ENCODE assay signal across 24 cellular contexts in genomic region chr1:201322653-201323510, GRCh38. TPM values are rescaled to one million over a fixed set of nuclear protein-coding genes. Genes with fewer than 3 reads are reported as not detected.
"Had no signal": no experiment of that assay in that cellular context is flagged by ENCODE, and none has a peak within 500 bp of the region (broad histone marks: within the 10 kb centered on the region; RNA-seq: fewer than 3 reads in every experiment).

No MANE protein-coding gene starts in this region.

- H3K27me3 ChIP-seq: MG63 had no signal

- ATAC-seq: HepG2 had no signal

- H3K4me3 ChIP-seq: MG63 had no signal

- H3K9me3 ChIP-seq: MG63, SK-N-SH had no signal

- H3K36me3 ChIP-seq: MG63 had no signal

- DNase-seq: IMR-90, Karpas-422, KG1, MG63, NCI-H1092, NCI-H1105 treated with DMSO at 0.1 percent for 48 hours, NCI-H1417 treated with DMSO at 0.1 percent for 48 hours, NCI-H187, NCI-H2029, NCI-H2081 treated with DMSO at 0.1 percent for 48 hours, NCI-H2171, NCI-H226, NCI-H446, NCI-H510A, NCI-H524 treated with DMSO at 0.1 percent for 48 hours, NCI-H69, NCI-H774, RPMI8226, SHP77, SK-N-SH, SW 1271 had no signal

RNA-seq across cellular contexts. Expression of gene PKP1, which starts 39.6 kb away (rescaled TPM):
- total RNA-seq: HepG2, HT1080, SK-MEL-5 had no signal
- polyA plus RNA-seq: HepG2, SK-N-SH had no signal

RNA-seq across cellular contexts. Expression of gene TNNT2, which starts 54.6 kb away (rescaled TPM):
- total RNA-seq: HT1080, SK-MEL-5 had no signal
